In genomic region chr5:56446728-56447127, GRCh38 we compare ENCODE assay signal across 23 cellular contexts.
DNase-seq lines count a peak whose midpoint lies in the region; ATAC-seq, FAIRE-seq and TF ChIP-seq lines count a peak whose summit lies in the region.
"Had no signal": no experiment of that assay in that cellular context is flagged by ENCODE, and none has a peak within 500 bp of the region (broad histone marks: within the 10 kb centered on the region; RNA-seq: fewer than 3 reads in every experiment).

No MANE protein-coding gene starts in this region.

- H3K4me3 ChIP-seq in HepG2 (replicated peaks in 1 of 3; ENCODE audit: insufficient read depth in 1 of 3, low read depth in 2 of 3, low read length in 3 of 3) (peak overlapping the region in 1 of 3 experiments; percentile 14; a peak in 1 of 6 replicates), right lobe of liver (no peak overlapping the region), K562 (no peak overlapping the region), trophoblast cell (ENCODE audit: low read depth, low read length) (no peak overlapping the region)
- H3K4me3 ChIP-seq: BLaER1 treated with 17β-estradiol and CSF1 and Interleukin-3, amounts not matched to agents 10 nM and 100 nM; GM23338 had no signal

- no peak for TF ChIP-seq EP300 in HepG2 (IDR thresholded peaks at IDR 0.05; ENCODE audit: low read depth in 2 of 2, low read length in 2 of 2)
- TF ChIP-seq EP300 in HepG2 (CRISPR knock-in tag; IDR thresholded peaks at IDR 0.05; ENCODE audit: borderline replicate concordance) = no peak
- TF ChIP-seq EP300 in K562 (IDR thresholded peaks at IDR 0.05; ENCODE audit: low read length) = no peak

- H3K9me3 ChIP-seq in HepG2 (ENCODE audit: low read length) (no peaks in the 10 kb centered on the region), right lobe of liver (no peaks in the 10 kb centered on the region), K562 (replicated peaks; ENCODE audit: control insufficient read depth, insufficient read depth, low read depth, low read length) (no peaks in the 10 kb centered on the region), trophoblast cell (ENCODE audit: insufficient read depth, low read depth, low read length) (no peaks in the 10 kb centered on the region)
- H3K9me3 ChIP-seq: BE2C had no signal

- ATAC-seq in HepG2 (no peak), right lobe of liver (no peak), K562 (no peak)
- ATAC-seq: GM23338, HCT116 had no signal

- no peaks in the 10 kb centered on the region for H3K36me3 ChIP-seq in HepG2 (replicated peaks in 1 of 2; ENCODE audit: control insufficient read depth in 1 of 2, insufficient read depth in 2 of 2, low read length in 2 of 2)
- H3K36me3 ChIP-seq in right lobe of liver = no peaks in the 10 kb centered on the region
- H3K36me3 ChIP-seq in K562 (ENCODE audit: control insufficient read depth, insufficient read depth, low read length) = no peaks in the 10 kb centered on the region
- H3K36me3 ChIP-seq in trophoblast cell (ENCODE audit: control insufficient read depth in 1 of 2, insufficient read depth in 2 of 2, low read length in 2 of 2) = no peaks in the 10 kb centered on the region
- H3K36me3 ChIP-seq: BE2C; BLaER1 treated with 17β-estradiol and CSF1 and Interleukin-3, amounts not matched to agents 10 nM and 100 nM had no signal

- no peak overlapping the region for H3K23ac ChIP-seq in trophoblast cell (ENCODE audit: low read length)

- H4K91ac ChIP-seq in trophoblast cell (ENCODE audit: low read depth, low read length) = no peak overlapping the region

- H3K4me1 ChIP-seq in HepG2 (ENCODE audit: insufficient read depth, low read length) = peaks cover 49% of the 10 kb centered on the region
- no peaks in the 10 kb centered on the region for H3K4me1 ChIP-seq in right lobe of liver
- no peaks in the 10 kb centered on the region for H3K4me1 ChIP-seq in K562 (replicated peaks in 1 of 2; ENCODE audit: control insufficient read depth in 2 of 2, insufficient read depth in 2 of 2, low read length in 2 of 2)
- H3K4me1 ChIP-seq in trophoblast cell (ENCODE audit: control insufficient read depth in 1 of 2, insufficient read depth in 2 of 2, low read length in 2 of 2) = peaks cover 6 to 13% of the 10 kb centered on the region in 2 experiments
- H3K4me1 ChIP-seq: BE2C had no signal

- no peak for DNase-seq in HepG2 (ENCODE audit: low spot score)
- no peak for DNase-seq in right lobe of liver
- DNase-seq in K562 (ENCODE audit: extremely low read depth in 1 of 4, low spot score in 3 of 4) = no peak
- DNase-seq in trophoblast cell = peak in 1 of 2 donors; percentile 10
- no peak for DNase-seq in NCI-H2081 (lab: John Stamatoyannopoulos, UW)
- no peak for DNase-seq in SKM-1 treated with dmso at 0.1 percent for 144 hours (lab: John Stamatoyannopoulos, UW; ENCODE audit: unreplicated experiment)
- no peak for DNase-seq in SHP77 (lab: John Stamatoyannopoulos, UW)
- DNase-seq: ACHN; AML-193; BE2C; CD4-positive, alpha-beta T cell; CD8-positive, alpha-beta memory T cell; DMS53; DMS79 treated with DMSO at 0.1 percent for 48 hours; GF-D8; H9 had no signal

- no peak for TF ChIP-seq POLR2A in HepG2 (IDR thresholded peaks at IDR 0.05; ENCODE audit: insufficient read depth in 1 of 2, low read depth in 2 of 2, low read length in 2 of 2)
- TF ChIP-seq POLR2A in right lobe of liver (IDR thresholded peaks at IDR 0.05) = no peak
- TF ChIP-seq POLR2A in K562 (conservative IDR thresholded peaks at IDR 0.05) = no peak

- no peak overlapping the region for H2BK120ac ChIP-seq in trophoblast cell (ENCODE audit: insufficient read depth, low read length, poor library complexity)

- no peaks in the 10 kb centered on the region for H4K20me1 ChIP-seq in HepG2 (ENCODE audit: insufficient read depth, low read length)
- no peaks in the 10 kb centered on the region; the same call in 1 of the 2 replicates for H4K20me1 ChIP-seq in K562 (replicated peaks; ENCODE audit: control insufficient read depth, insufficient read depth, low read length)
- H4K20me1 ChIP-seq: BLaER1 treated with 17β-estradiol and CSF1 and Interleukin-3, amounts not matched to agents 10 nM and 100 nM had no signal

- no peak overlapping the region for H2BK5ac ChIP-seq in trophoblast cell (ENCODE audit: low read depth, low read length, poor library complexity)

- no peak for FAIRE-seq in HepG2 (lab: Jason Lieb, UNC)
- no peak for FAIRE-seq in K562 (lab: Jason Lieb, UNC)
- FAIRE-seq: A204.1, GM12891, GM18507 had no signal

- no peaks in the 10 kb centered on the region for H3K9me1 ChIP-seq in K562 (ENCODE audit: control insufficient read depth, insufficient read depth, low read length)

- no peak for TF ChIP-seq RAD21 in HepG2 (CRISPR knock-in tag; IDR thresholded peaks at IDR 0.05)
- no peak for TF ChIP-seq RAD21 in K562 (CRISPR knock-in tag; conservative IDR thresholded peaks at IDR 0.05 in 1 of 2, IDR thresholded peaks at IDR 0.05 in 1 of 2)

- peaks cover 5% of the 10 kb centered on the region for H3K79me1 ChIP-seq in trophoblast cell (ENCODE audit: low read length)

- in situ Hi-C loops in HepG2 (cut with HindIII; ENCODE audit: extremely low pct_ligation_motif_present, low pct_unique_long_range_greater_than_20kb) (no loop called here), K562 (cut with MboI) (no loop called here)

- TF ChIP-seq CTCF in HepG2 (CRISPR knock-in tag; IDR thresholded peaks at IDR 0.05) = no peak
- TF ChIP-seq CTCF in right lobe of liver (IDR thresholded peaks at IDR 0.05) = no peak
- TF ChIP-seq CTCF in K562 (IDR thresholded peaks at IDR 0.05 in 2 of 3, conservative IDR thresholded peaks at IDR 0.05 in 1 of 3; ENCODE audit: insufficient read depth in 2 of 3, low read depth in 1 of 3, low read length in 3 of 3) = no peak

- H3K27me3 ChIP-seq in HepG2 (ENCODE audit: control insufficient read depth in 1 of 2, insufficient read depth in 2 of 2, low read length in 2 of 2) (no peaks in the 10 kb centered on the region), right lobe of liver (no peaks in the 10 kb centered on the region), K562 (ENCODE audit: control insufficient read depth in 2 of 2, insufficient read depth in 2 of 2, low read length in 2 of 2) (no peaks in the 10 kb centered on the region; a peak in 1 of 5 replicates), trophoblast cell (ENCODE audit: insufficient read depth, low read length) (no peaks in the 10 kb centered on the region)
- H3K27me3 ChIP-seq: BE2C; BLaER1 treated with 17β-estradiol and CSF1 and Interleukin-3, amounts not matched to agents 10 nM and 100 nM had no signal

- POLR2A ChIA-PET in HepG2 (lab: Yijun Ruan, JAX) = interaction anchor here (0.9 to 2.0 kb wide), 11 partner anchors 11 to 118 kb away, joined by 3 to 19 read pairs (median 4); no protein-coding TSS in a partner anchor
- POLR2A ChIA-PET in K562 (lab: Yijun Ruan, JAX) = interaction anchor here (0.6 to 1.3 kb wide), 2 partner anchors 15 to 135 kb away, joined by 3 read pairs; no protein-coding TSS in a partner anchor

- H3K27ac ChIP-seq in HepG2 (ENCODE audit: extremely low read length, insufficient read depth, low read length) = peak overlapping the region; percentile 58
- H3K27ac ChIP-seq in right lobe of liver = no peak overlapping the region
- H3K27ac ChIP-seq in K562 (ENCODE audit: extremely low read depth, low read depth, low read length) = no peak overlapping the region
- peak overlapping the region; percentile 74 for H3K27ac ChIP-seq in trophoblast cell (ENCODE audit: low read depth, low read length)
- H3K27ac ChIP-seq: 22Rv1; BLaER1 treated with 17β-estradiol and CSF1 and Interleukin-3, amounts not matched to agents 10 nM and 100 nM had no signal

- H2BK12ac ChIP-seq in trophoblast cell (ENCODE audit: low read length) = no peak overlapping the region

- H2AFZ ChIP-seq in HepG2 (ENCODE audit: low read length) (no peak overlapping the region), K562 (ENCODE audit: low read depth, low read length) (no peak overlapping the region), trophoblast cell (ENCODE audit: insufficient read depth, low read length, poor library complexity) (no peak overlapping the region)
- H2AFZ ChIP-seq: GM23338 had no signal

- no peak overlapping the region for H2AK5ac ChIP-seq in trophoblast cell (ENCODE audit: low read length)

- no peak overlapping the region for H3K4ac ChIP-seq in trophoblast cell (ENCODE audit: low read depth, low read length)

- CTCF ChIA-PET in HepG2 (lab: Yijun Ruan, JAX; ENCODE audit: low intra/inter-chr PET ratio, low total read pairs) (no interaction called here), K562 (lab: Yijun Ruan, JAX; ENCODE audit: low intra/inter-chr PET ratio) (no interaction called here)

- H3K14ac ChIP-seq in trophoblast cell (ENCODE audit: low read length) = no peak overlapping the region

- H3K79me2 ChIP-seq in HepG2 (ENCODE audit: insufficient read depth, low read length) (no peaks in the 10 kb centered on the region), K562 (ENCODE audit: control insufficient read depth, insufficient read depth, low read length) (no peaks in the 10 kb centered on the region), trophoblast cell (ENCODE audit: control insufficient read depth, insufficient read depth, low read length, poor library complexity) (no peaks in the 10 kb centered on the region)

- BruUV-seq in HepG2 (replicated peaks; lab: Mats Ljungman, UMichigan) (no TSS peak), K562 (replicated peaks; lab: Mats Ljungman, UMichigan) (no TSS peak)

- intact Hi-C loops in HepG2 (cut with micrococcal nuclease; ENCODE audit: unreplicated experiment) = loop anchor here (1.0 to 2.0 kb wide), 2 partner anchors 87 to 176 kb away; no protein-coding TSS in a partner anchor
- intact Hi-C loops in right lobe of liver (cut with DNase I) = no loop called here
- intact Hi-C loops in K562 (cut with micrococcal nuclease) = no loop called here

- no peak overlapping the region for H3K18ac ChIP-seq in trophoblast cell (ENCODE audit: low read length)

- H4K8ac ChIP-seq in trophoblast cell (ENCODE audit: low read depth, low read length) = no peak overlapping the region

- no peak overlapping the region for H4K12ac ChIP-seq in trophoblast cell (ENCODE audit: low read depth, low read length)

- H3K4me2 ChIP-seq in HepG2 (ENCODE audit: low read depth, low read length) (peak overlapping the region; percentile 64), K562 (ENCODE audit: insufficient read depth, low read length) (no peak overlapping the region), trophoblast cell (ENCODE audit: low read length) (no peak overlapping the region)
- H3K4me2 ChIP-seq: BLaER1 treated with 17β-estradiol and CSF1 and Interleukin-3, amounts not matched to agents 10 nM and 100 nM; GM23338 had no signal

- no peak overlapping the region for H3K9ac ChIP-seq in HepG2 (ENCODE audit: insufficient read depth, low read depth, low read length)
- no peak overlapping the region for H3K9ac ChIP-seq in K562 (ENCODE audit: insufficient read depth in 1 of 2, low read depth in 2 of 2, low read length in 2 of 2)
- H3K9ac ChIP-seq in trophoblast cell (ENCODE audit: low read length) = no peak overlapping the region
- H3K9ac ChIP-seq: BLaER1 treated with 17β-estradiol and CSF1 and Interleukin-3, amounts not matched to agents 10 nM and 100 nM had no signal

TF ChIP-seq in HepG2, 621 proteins besides CTCF, POLR2A, EP300 and RAD21 (continues in another document):
- peak; percentile 78; the same call in 1 of the 2 replicates for TF ChIP-seq ZNF768 (CRISPR knock-in tag; IDR thresholded peaks at IDR 0.05)

TF ChIP-seq in K562, 482 proteins besides CTCF, POLR2A, EP300 and RAD21 (continues in another document):
- TF ChIP-seq HDAC2 (IDR thresholded peaks at IDR 0.05) (no peak), ZFP36 (IDR thresholded peaks at IDR 0.05; ENCODE audit: low read depth, low read length, partially characterized antibody) (peak; percentile 46)

Comparison
In these comparisons a context has a peak if more than half of its experiments do, and no peak if none do; other contexts are left out.
1. H3K27ac ChIP-seq: peak in HepG2 (single experiment) and trophoblast cell (single experiment); none in right lobe of liver (0 of 3) and K562 (single experiment).
2. Of the 241 proteins assayed by ChIP-seq in both HepG2 and K562: peak only in HepG2: none; only in K562: ZFP36; in both: none; in neither: 240.